9 cellular contexts compared by ENCODE assay signal in genomic region chr2:191635333-191636234, GRCh38. TPM values are rescaled to one million over a fixed set of nuclear protein-coding genes. Genes with fewer than 3 reads are reported as not detected.
DNase-seq lines count a peak whose midpoint lies in the region; ATAC-seq, FAIRE-seq and TF ChIP-seq lines count a peak whose summit lies in the region.
"Had no signal": no experiment of that assay in that cellular context is flagged by ENCODE, and none has a peak within 500 bp of the region (broad histone marks: within the 10 kb centered on the region; RNA-seq: fewer than 3 reads in every experiment).

No MANE protein-coding gene starts in this region.

- H3K36me3 Mint-ChIP-seq in activated naive CD8-positive, alpha-beta T cell treated with anti-CD3 and anti-CD28 coated beads, Interleukin-2, amount 50 U/mL, for 24 hours (ENCODE audit: low read depth): no peaks in the 10 kb centered on the region
- H3K36me3 Mint-ChIP-seq in WTC11: no peaks in the 10 kb centered on the region; the same call in 1 of the 2 replicates

- H3K27ac Mint-ChIP-seq in activated naive CD8-positive, alpha-beta T cell treated with anti-CD3 and anti-CD28 coated beads, Interleukin-2, amount 50 U/mL, for 24 hours: no peak overlapping the region
- H3K27ac Mint-ChIP-seq in WTC11: no peak overlapping the region

- no peak overlapping the region for H3K4me3 ChIP-seq in A549

- CTCF ChIA-PET in A549 (lab: Yijun Ruan, JAX): interaction anchor here (0.7 to 0.9 kb wide), 3 partner anchors 41 to 134 kb away, joined by 3 read pairs; no protein-coding TSS in a partner anchor
- CTCF ChIA-PET in WTC11 (lab: Charles Lee): no interaction called here

- H3K27me3 Mint-ChIP-seq in activated naive CD8-positive, alpha-beta T cell treated with anti-CD3 and anti-CD28 coated beads, Interleukin-2, amount 50 U/mL, for 24 hours: no peaks in the 10 kb centered on the region
- peaks cover 4% of the 10 kb centered on the region for H3K27me3 Mint-ChIP-seq in WTC11 (ENCODE audit: low read depth)
- H3K27me3 Mint-ChIP-seq: central memory CD8-positive, alpha-beta T cell had no signal

- no peak for TF ChIP-seq EP300 in A549 (IDR thresholded peaks at IDR 0.05)

- no peak for DNase-seq in A549 (ENCODE audit: low read depth in 1 of 2, low spot score in 1 of 2)
- no peak for DNase-seq in activated naive CD8-positive, alpha-beta T cell treated with anti-CD3 and anti-CD28 coated beads, Interleukin-2, amount 50 U/mL, for 24 hours
- DNase-seq in D341Med (ENCODE audit: low spot score): no peak
- DNase-seq in WTC11 (ENCODE audit: low spot score): no peak
- DNase-seq in NCI-H1105 (lab: John Stamatoyannopoulos, UW): no peak
- DNase-seq in NCI-H446 (lab: John Stamatoyannopoulos, UW): no peak

- peak overlapping the region; percentile 81 for H3K4me2 ChIP-seq in A549

- no peak for TF ChIP-seq RAD21 in A549 (conservative IDR thresholded peaks at IDR 0.05 in 1 of 2, IDR thresholded peaks at IDR 0.05 in 1 of 2)

- H3K9me3 Mint-ChIP-seq in activated naive CD8-positive, alpha-beta T cell treated with anti-CD3 and anti-CD28 coated beads, Interleukin-2, amount 50 U/mL, for 24 hours: no peaks in the 10 kb centered on the region
- H3K9me3 Mint-ChIP-seq in WTC11: peaks cover 6% of the 10 kb centered on the region; the same call in 1 of the 2 replicates
- H3K9me3 Mint-ChIP-seq: central memory CD8-positive, alpha-beta T cell had no signal

- H3K4me3 Mint-ChIP-seq in activated naive CD8-positive, alpha-beta T cell treated with anti-CD3 and anti-CD28 coated beads, Interleukin-2, amount 50 U/mL, for 24 hours: no peak overlapping the region
- no peak overlapping the region for H3K4me3 Mint-ChIP-seq in WTC11
- H3K4me3 Mint-ChIP-seq: central memory CD8-positive, alpha-beta T cell had no signal

- no peak for FAIRE-seq in A549 (lab: Jason Lieb, UNC)

- ATAC-seq in A549 (peak; percentile 22 to 54; a peak in 3 of 6 replicates), GM18907 (IDR thresholded peaks at IDR 0.05; ENCODE audit: unreplicated experiment) (peak; percentile 89), HG03066 (IDR thresholded peaks at IDR 0.05; ENCODE audit: low read depth, unreplicated experiment) (peak; percentile 85), WTC11 (no peak)
- peak; percentile 34 for ATAC-seq in activated naive CD8-positive, alpha-beta T cell treated with anti-CD3 and anti-CD28 coated beads, Interleukin-2, amount 50 U/mL, for 24 hours

- no peak for TF ChIP-seq POLR2A in A549 (IDR thresholded peaks at IDR 0.05; ENCODE audit: low read length)

- POLR2A ChIA-PET in A549 (lab: Yijun Ruan, JAX): interaction anchor here (3.8 kb wide), 1 partner anchor 42 kb away, joined by 61 read pairs; the partner anchor contains the start of gene NABP1
- POLR2A ChIA-PET in WTC11 (lab: Charles Lee): no interaction called here

- H3K4me1 ChIP-seq in A549: peaks cover 57% of the 10 kb centered on the region

- peak overlapping the region; percentile 74 to 79 for H3K27ac ChIP-seq in A549

- no peaks in the 10 kb centered on the region for H3K9me3 ChIP-seq in A549

- peaks cover 47% of the 10 kb centered on the region for H3K4me1 Mint-ChIP-seq in activated naive CD8-positive, alpha-beta T cell treated with anti-CD3 and anti-CD28 coated beads, Interleukin-2, amount 50 U/mL, for 24 hours
- peaks cover 18% of the 10 kb centered on the region for H3K4me1 Mint-ChIP-seq in WTC11

- 38% methylated on average over 5 of the region's 5 CpGs for WGBS in A549 (ENCODE audit: missing lambda C conversion rate)

- TF ChIP-seq CTCF in A549 (IDR thresholded peaks at IDR 0.05) (no peak), WTC11 (IDR thresholded peaks at IDR 0.05) (no peak)

TF ChIP-seq in A549, 52 proteins besides CTCF, POLR2A, EP300 and RAD21:
- TF ChIP-seq BCL3 (IDR thresholded peaks at IDR 0.05) (no peak), JUN (IDR thresholded peaks at IDR 0.05) (no peak), HOXA7 (CRISPR knock-in tag; IDR thresholded peaks at IDR 0.05) (no peak), CBX2 (IDR thresholded peaks at IDR 0.05; ENCODE audit: borderline replicate concordance, low read depth) (no peak), SMC3 (IDR thresholded peaks at IDR 0.05) (no peak), RNF2 (IDR thresholded peaks at IDR 0.05; ENCODE audit: borderline replicate concordance, low read depth) (no peak)

TF ChIP-seq in WTC11, 78 proteins besides CTCF, POLR2A, EP300 and RAD21 (continues in another document):
- TF ChIP-seq ZNF416 (CRISPR knock-in tag; IDR thresholded peaks at IDR 0.05) (no peak), ZNF232 (CRISPR knock-in tag; IDR thresholded peaks at IDR 0.05) (no peak), ATF3 (CRISPR knock-in tag; conservative IDR thresholded peaks at IDR 0.05) (no peak), ZNF425 (CRISPR knock-in tag; conservative IDR thresholded peaks at IDR 0.05) (no peak), TEAD1 (CRISPR knock-in tag; IDR thresholded peaks at IDR 0.05) (no peak), RELA (CRISPR knock-in tag; IDR thresholded peaks at IDR 0.05; ENCODE audit: borderline replicate concordance) (no peak), SMAD4 (CRISPR knock-in tag; IDR thresholded peaks at IDR 0.05) (no peak), USF1 (CRISPR knock-in tag; IDR thresholded peaks at IDR 0.05) (no peak), ZNF396 (CRISPR knock-in tag; IDR thresholded peaks at IDR 0.05; ENCODE audit: borderline replicate concordance) (no peak), AR (CRISPR knock-in tag; IDR thresholded peaks at IDR 0.05) (no peak), CREM (CRISPR knock-in tag; IDR thresholded peaks at IDR 0.05) (no peak)

RNA-seq across cellular contexts. Expression of gene NABP1, which starts 42.4 kb away (rescaled TPM):
- 13.6 and 22.4 TPM in 2 replicates for polyA plus RNA-seq in A549 (2011; rRNA removed)
- 1.7 and 1.8 TPM in 2 replicates for polyA plus RNA-seq in A549 (2012; cell fraction: cytosol; rRNA removed)
- 2.9 and 4.9 TPM in 2 replicates for polyA plus RNA-seq in A549 (2012; cell fraction: nucleus; rRNA removed)
- 21.9 to 22.2 TPM (median 21.9 TPM) in 3 replicates for polyA plus RNA-seq in A549 (2017; fragmentation: RNase III; extraction: RNeasy Plus Mini Kit Qiagen cat#74134 plus additional on column Dnase treatment)
- 19.0 and 21.4 TPM in 2 replicates for polyA minus RNA-seq in A549 (2011; rRNA and poly(A)+ RNA removed)
- total RNA-seq in WTC11 (2021): 5.2 to 6.3 TPM (median 5.8 TPM) in 3 replicates
